Comparison of ENCODE assay signal across 19 cellular contexts in genomic region chr10:10353326-10353725, GRCh38.
DNase-seq lines count a peak whose midpoint lies in the region; ATAC-seq, FAIRE-seq and TF ChIP-seq lines count a peak whose summit lies in the region.
"Had no signal": no experiment of that assay in that cellular context is flagged by ENCODE, and none has a peak within 500 bp of the region (broad histone marks: within the 10 kb centered on the region; RNA-seq: fewer than 3 reads in every experiment).

No MANE protein-coding gene starts in this region.

- 2% methylated on average over 5 of the region's 7 CpGs for WGBS in HepG2 (ENCODE audit: low lambda C conversion rate)
- 46% methylated on average over 4 of the region's 7 CpGs for WGBS in right lobe of liver (ENCODE audit: insufficient coverage, low coverage, low lambda C conversion rate, missing lambda C conversion rate)

- no peaks in the 10 kb centered on the region for H3K36me3 ChIP-seq in HepG2 (replicated peaks in 1 of 2; ENCODE audit: control insufficient read depth in 1 of 2, insufficient read depth in 2 of 2, low read length in 2 of 2)
- H3K36me3 ChIP-seq in right lobe of liver = no peaks in the 10 kb centered on the region

- no peak overlapping the region for H3K27ac Mint-ChIP-seq in activated naive CD4-positive, alpha-beta T cell treated with anti-CD3 and anti-CD28 coated beads, Interleukin-2, amount 50 U/mL, for 72 hours
- no peak overlapping the region for H3K27ac Mint-ChIP-seq in naive thymus-derived CD8-positive, alpha-beta T cell
- H3K27ac Mint-ChIP-seq: CD4-positive, alpha-beta memory T cell had no signal

- no peaks in the 10 kb centered on the region for H3K4me1 Mint-ChIP-seq in naive thymus-derived CD8-positive, alpha-beta T cell
- H3K4me1 Mint-ChIP-seq: CD4-positive, alpha-beta memory T cell had no signal

- H3K4me1 ChIP-seq in HepG2 (ENCODE audit: insufficient read depth, low read length) (no peaks in the 10 kb centered on the region), right lobe of liver (no peaks in the 10 kb centered on the region)

- in situ Hi-C loops in HepG2 (cut with HindIII; ENCODE audit: extremely low pct_ligation_motif_present, low pct_unique_long_range_greater_than_20kb) = no loop called here

- H2AFZ ChIP-seq in HepG2 (ENCODE audit: low read length) = no peak overlapping the region

- H3K79me2 ChIP-seq in HepG2 (ENCODE audit: insufficient read depth, low read length) = no peaks in the 10 kb centered on the region

- H3K4me2 ChIP-seq in HepG2 (ENCODE audit: low read depth, low read length) = no peak overlapping the region

- BruUV-seq in HepG2 (replicated peaks; lab: Mats Ljungman, UMichigan) = no TSS peak

- no peak overlapping the region for H3K9ac ChIP-seq in HepG2 (ENCODE audit: insufficient read depth, low read depth, low read length)

- POLR2A ChIA-PET in HepG2 (lab: Yijun Ruan, JAX) = no interaction called here
- POLR2A ChIA-PET in naive thymus-derived CD8-positive, alpha-beta T cell (lab: Charles Lee) = no interaction called here

- no peak for TF ChIP-seq POLR2A in HepG2 (IDR thresholded peaks at IDR 0.05; ENCODE audit: insufficient read depth in 1 of 2, low read depth in 2 of 2, low read length in 2 of 2)
- no peak for TF ChIP-seq POLR2A in right lobe of liver (IDR thresholded peaks at IDR 0.05)

- TF ChIP-seq CTCF in HepG2 (CRISPR knock-in tag; IDR thresholded peaks at IDR 0.05) (no peak), right lobe of liver (IDR thresholded peaks at IDR 0.05) (no peak), coronary artery (IDR thresholded peaks at IDR 0.05) (no peak)

- no peak for DNase-seq in HepG2 (ENCODE audit: low spot score)
- DNase-seq in right lobe of liver = no peak
- peak; percentile 3 for DNase-seq in cerebellar cortex (ENCODE audit: low spot score)
- peak; percentile 44 for DNase-seq in left kidney (ENCODE audit: low read depth, low spot score)
- DNase-seq in HuH-7 (ENCODE audit: low spot score) = no peak
- no peak for DNase-seq in activated naive CD4-positive, alpha-beta T cell treated with anti-CD3 and anti-CD28 coated beads, Interleukin-2, amount 50 U/mL, for 72 hours (ENCODE audit: low spot score in 2 of 2)
- DNase-seq in coronary artery (ENCODE audit: low spot score) = no peak
- DNase-seq in naive thymus-derived CD8-positive, alpha-beta T cell = no peak
- DNase-seq: Calu3; CD4-positive, alpha-beta memory T cell; DMS53; IMR-90; Karpas-422; NCI-H1930; NCI-H2171; NCI-H69; SIG-M5 had no signal

- TF ChIP-seq EP300 in HepG2 (IDR thresholded peaks at IDR 0.05; ENCODE audit: low read depth in 2 of 2, low read length in 2 of 2) (no peak), HepG2 (CRISPR knock-in tag; IDR thresholded peaks at IDR 0.05; ENCODE audit: borderline replicate concordance) (no peak)

- no peaks in the 10 kb centered on the region for H3K9me3 Mint-ChIP-seq in activated naive CD4-positive, alpha-beta T cell treated with anti-CD3 and anti-CD28 coated beads, Interleukin-2, amount 50 U/mL, for 72 hours
- peaks cover 0 to 2% (median under 1%) of the 10 kb centered on the region in 9 donors for H3K9me3 Mint-ChIP-seq in naive thymus-derived CD8-positive, alpha-beta T cell

- no peak overlapping the region for H3K27ac ChIP-seq in HepG2 (ENCODE audit: extremely low read length, insufficient read depth, low read length)
- no peak overlapping the region for H3K27ac ChIP-seq in right lobe of liver
- no peak overlapping the region for H3K27ac ChIP-seq in coronary artery

- ATAC-seq in HepG2 (no peak), right lobe of liver (no peak)
- ATAC-seq in activated naive CD4-positive, alpha-beta T cell treated with anti-CD3 and anti-CD28 coated beads, Interleukin-2, amount 50 U/mL, for 72 hours = no peak
- ATAC-seq in naive thymus-derived CD8-positive, alpha-beta T cell = no peak

- no peaks in the 10 kb centered on the region for H4K20me1 ChIP-seq in HepG2 (ENCODE audit: insufficient read depth, low read length)

- H3K9me3 ChIP-seq in HepG2 (ENCODE audit: low read length) = peaks cover 81% of the 10 kb centered on the region
- H3K9me3 ChIP-seq in right lobe of liver = no peaks in the 10 kb centered on the region

- H3K27me3 Mint-ChIP-seq in naive thymus-derived CD8-positive, alpha-beta T cell = peaks cover 0 to 17% (median 2%) of the 10 kb centered on the region in 5 donors

- CTCF ChIA-PET in HepG2 (lab: Yijun Ruan, JAX; ENCODE audit: low intra/inter-chr PET ratio, low total read pairs) = no interaction called here

- no peak overlapping the region for H3K4me3 Mint-ChIP-seq in naive thymus-derived CD8-positive, alpha-beta T cell
- H3K4me3 Mint-ChIP-seq: CD4-positive, alpha-beta memory T cell had no signal

- intact Hi-C loops in HepG2 (cut with micrococcal nuclease; ENCODE audit: unreplicated experiment) = no loop called here
- intact Hi-C loops in right lobe of liver (cut with DNase I) = no loop called here

- TF ChIP-seq RAD21 in HepG2 (CRISPR knock-in tag; IDR thresholded peaks at IDR 0.05) = no peak

- FAIRE-seq in HepG2 (lab: Jason Lieb, UNC) = no peak
- FAIRE-seq: H54, RCC 7860 had no signal

- H3K36me3 Mint-ChIP-seq in activated naive CD4-positive, alpha-beta T cell treated with anti-CD3 and anti-CD28 coated beads, Interleukin-2, amount 50 U/mL, for 72 hours = no peaks in the 10 kb centered on the region
- H3K36me3 Mint-ChIP-seq in naive thymus-derived CD8-positive, alpha-beta T cell = no peaks in the 10 kb centered on the region
- H3K36me3 Mint-ChIP-seq: CD4-positive, alpha-beta memory T cell had no signal

- H3K27me3 ChIP-seq in HepG2 (ENCODE audit: control insufficient read depth in 1 of 2, insufficient read depth in 2 of 2, low read length in 2 of 2) (no peaks in the 10 kb centered on the region), right lobe of liver (no peaks in the 10 kb centered on the region)

- H3K4me3 ChIP-seq in HepG2 (replicated peaks in 1 of 3; ENCODE audit: insufficient read depth in 1 of 3, low read depth in 2 of 3, low read length in 3 of 3) = no peak overlapping the region
- no peak overlapping the region for H3K4me3 ChIP-seq in right lobe of liver
- no peak overlapping the region for H3K4me3 ChIP-seq in coronary artery

TF ChIP-seq in HepG2, 621 proteins besides CTCF, POLR2A, EP300 and RAD21:
- TF ChIP-seq MNT (IDR thresholded peaks at IDR 0.05) (peak; percentile 56), PATZ1 (CRISPR knock-in tag; IDR thresholded peaks at IDR 0.05) (no peak)
TF ChIP-seq in HepG2: peak in this region for 1.

Comparison
In these comparisons a context has a peak if more than half of its experiments do, and no peak if none do; other contexts are left out.
1. DNase-seq: peak in cerebellar cortex (single experiment) and left kidney (single experiment); none in HepG2 (single experiment), right lobe of liver (0 of 3), HuH-7 (single experiment), activated naive CD4-positive, alpha-beta T cell treated with anti-CD3 and anti-CD28 coated beads, Interleukin-2, amount 50 U/mL, for 72 hours (0 of 2), coronary artery (single experiment) and naive thymus-derived CD8-positive, alpha-beta T cell (0 of 10).